18 cellular contexts compared by ENCODE assay signal in genomic region chr15:26097216-26097615, GRCh38.
DNase-seq lines count a peak whose midpoint lies in the region; ATAC-seq, FAIRE-seq and TF ChIP-seq lines count a peak whose summit lies in the region.
"Had no signal": no experiment of that assay in that cellular context is flagged by ENCODE, and none has a peak within 500 bp of the region (broad histone marks: within the 10 kb centered on the region; RNA-seq: fewer than 3 reads in every experiment).

No MANE protein-coding gene starts in this region.

- no peak for ATAC-seq in GM18868 (IDR thresholded peaks at IDR 0.05; ENCODE audit: unreplicated experiment)
- ATAC-seq: GM12878, HepG2 had no signal

- no peaks in the 10 kb centered on the region for H3K27me3 ChIP-seq in endodermal cell (ENCODE audit: control insufficient read depth, insufficient read depth, low read length, poor library complexity, severe bottlenecking)
- H3K27me3 ChIP-seq: BLaER1 had no signal

- peak; percentile 84 for FAIRE-seq in G401.6 (lab: Jason Lieb, UNC)
- FAIRE-seq: GM12878, HepG2 had no signal

- peaks cover 3% of the 10 kb centered on the region for H3K4me1 ChIP-seq in endodermal cell (ENCODE audit: control insufficient read depth, insufficient read depth, low read length)
- H3K4me1 ChIP-seq: BLaER1 had no signal

- peak; percentile 11 for DNase-seq in NAMALWA (ENCODE audit: low spot score)
- DNase-seq in endodermal cell: no peak
- no peak for DNase-seq in NCI-H226
- no peak for DNase-seq in KG1 (lab: John Stamatoyannopoulos, UW)
- no peak for DNase-seq in medulla oblongata (ENCODE audit: extremely low spot score)
- DNase-seq: 8988T; CD4-positive, alpha-beta memory T cell; DMS153; DMS79; GOT3; H9 had no signal

- no peaks in the 10 kb centered on the region for H3K36me3 Mint-ChIP-seq in endodermal cell (ENCODE audit: low read depth)
- H3K36me3 Mint-ChIP-seq: CD14-positive monocyte; CD4-positive, alpha-beta memory T cell had no signal

- 92 to 97% methylated on average over 4 to 6 of the region's 6 CpGs for WGBS in endodermal cell (ENCODE audit: insufficient coverage in 1 of 2, insufficient read length in 1 of 2), 2 experiments

- H3K4me3 Mint-ChIP-seq in endodermal cell: no peak overlapping the region
- H3K4me3 Mint-ChIP-seq: CD14-positive monocyte; CD4-positive, alpha-beta memory T cell; H9 had no signal

- no peak overlapping the region for H3K27ac Mint-ChIP-seq in endodermal cell
- H3K27ac Mint-ChIP-seq: CD14-positive monocyte; CD4-positive, alpha-beta memory T cell; H9; IgD-negative memory B cell had no signal

- H3K27me3 Mint-ChIP-seq in endodermal cell (ENCODE audit: insufficient read depth): no peaks in the 10 kb centered on the region

- H3K4me3 ChIP-seq in endodermal cell (ENCODE audit: low read length): no peak overlapping the region
- H3K4me3 ChIP-seq: BLaER1, GM12878 had no signal

- H3K9ac ChIP-seq in endodermal cell (ENCODE audit: extremely low read depth, low read length, poor library complexity, severe bottlenecking): no peak overlapping the region
- H3K9ac ChIP-seq: BLaER1 had no signal

- H3K4me1 Mint-ChIP-seq in endodermal cell: peaks cover 46% of the 10 kb centered on the region
- H3K4me1 Mint-ChIP-seq: CD14-positive monocyte had no signal

- H3K9me3 ChIP-seq in endodermal cell (ENCODE audit: control insufficient read depth, low read length): no peaks in the 10 kb centered on the region
- H3K9me3 ChIP-seq: BLaER1 had no signal

- peak; percentile 54 for TF ChIP-seq CTCF in endodermal cell (conservative IDR thresholded peaks at IDR 0.05)

- H3K27ac ChIP-seq in endodermal cell (ENCODE audit: low read depth, low read length): no peak overlapping the region
- H3K27ac ChIP-seq: BLaER1 had no signal

- H3K9me3 Mint-ChIP-seq in endodermal cell: no peaks in the 10 kb centered on the region
- H3K9me3 Mint-ChIP-seq: H9 had no signal

- no peaks in the 10 kb centered on the region for H3K36me3 ChIP-seq in endodermal cell (ENCODE audit: control insufficient read depth, insufficient read depth, low read length)
- H3K36me3 ChIP-seq: BLaER1 had no signal
